ENCODE assay signal across 6 cellular contexts in the genomic region with DNA sequence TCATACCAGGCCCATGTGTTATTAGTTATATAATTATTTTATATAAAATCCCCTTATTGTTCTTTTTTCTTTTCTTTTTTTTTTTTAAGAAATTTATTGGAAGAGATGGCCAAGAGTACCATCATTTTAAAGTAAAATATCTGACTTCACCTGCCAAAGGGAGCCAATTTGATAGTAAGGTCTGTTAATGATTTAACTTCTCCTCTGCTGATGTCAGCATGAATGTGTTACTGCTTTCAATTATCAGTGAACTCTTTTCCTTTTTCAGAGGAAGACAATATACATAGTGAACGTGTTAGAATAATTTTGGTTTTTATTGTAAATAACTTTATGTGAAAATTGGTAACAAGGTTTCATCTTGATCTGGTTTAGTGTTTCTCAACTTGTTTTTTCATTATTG.
"Had no signal": no experiment of that assay in that cellular context is flagged by ENCODE, and none has a peak within 500 bp of the region (broad histone marks: within the 10 kb centered on the region; RNA-seq: fewer than 3 reads in every experiment).

No MANE protein-coding gene starts in this region.

- H3K4me3 ChIP-seq: GM23338 had no signal

- FAIRE-seq: H1, H54, HTR-8/SVneo had no signal

- ATAC-seq: GM23338 had no signal

- H2AFZ ChIP-seq: GM23338 had no signal

- DNase-seq: H9, HCEC 1CT had no signal

- H3K4me2 ChIP-seq: GM23338 had no signal
